Comparison of ENCODE assay signal across 8 cellular contexts in the genomic region with DNA sequence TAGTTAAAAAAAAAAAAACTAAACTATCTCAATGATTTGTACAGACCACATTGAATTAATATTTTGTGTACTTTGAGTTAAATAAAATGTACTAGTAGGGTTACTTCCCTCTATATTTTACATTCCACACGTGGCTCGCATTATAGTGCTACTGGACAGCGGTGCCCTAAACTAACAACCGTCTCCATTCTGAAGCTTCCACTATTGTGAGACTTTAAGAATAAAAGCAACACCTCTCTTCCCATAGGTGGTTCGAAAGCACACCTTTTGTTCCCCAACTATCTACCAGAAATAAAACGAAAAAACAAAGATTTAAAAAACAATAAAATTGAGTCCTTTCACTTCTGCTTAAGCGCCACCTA. TPM values are rescaled to one million over a fixed set of nuclear protein-coding genes. Genes with fewer than 3 reads are reported as not detected.
DNase-seq lines count a peak whose midpoint lies in the region; ATAC-seq and TF ChIP-seq lines count a peak whose summit lies in the region.

No MANE protein-coding gene starts in this region.

- no peak for TF ChIP-seq CTCF in CD4-positive, alpha-beta T cell (IDR thresholded peaks at IDR 0.05)
- TF ChIP-seq CTCF in coronary artery (IDR thresholded peaks at IDR 0.05), result no peak

- H3K4me1 Mint-ChIP-seq in CD4-positive, alpha-beta T cell (ENCODE audit: low read depth), result peaks cover 55% of the 10 kb centered on the region
- H3K4me1 Mint-ChIP-seq in naive thymus-derived CD8-positive, alpha-beta T cell, result peaks cover 20 to 46% (median 33%) of the 10 kb centered on the region in 4 donors

- no peaks in the 10 kb centered on the region for H3K9me3 ChIP-seq in CD4-positive, alpha-beta T cell (ENCODE audit: control insufficient read depth, low read length)
- H3K9me3 ChIP-seq in MG63, result no peaks in the 10 kb centered on the region; the same call in 1 of the 2 replicates

- POLR2A ChIA-PET in CD4-positive, alpha-beta T cell (lab: Charles Lee), result interaction anchor here (0.6 to 3.7 kb wide), 10 partner anchors 8 to 322 kb away, joined by 3 to 90 read pairs (median 3); a partner anchor contains a TSS
- POLR2A ChIA-PET in naive thymus-derived CD8-positive, alpha-beta T cell (lab: Charles Lee), result interaction anchor here (0.7 to 3.0 kb wide), 7 partner anchors 9 to 1997 kb away, joined by 3 to 38 read pairs (median 4); a partner anchor contains a TSS

- no peaks in the 10 kb centered on the region for H3K27me3 ChIP-seq in CD4-positive, alpha-beta T cell (ENCODE audit: control insufficient read depth, insufficient read depth, low read length)
- H3K27me3 ChIP-seq in MG63, result no peaks in the 10 kb centered on the region

- H3K36me3 Mint-ChIP-seq in CD4-positive, alpha-beta T cell (ENCODE audit: low read depth), result peaks cover 23% of the 10 kb centered on the region
- H3K36me3 Mint-ChIP-seq in naive thymus-derived CD8-positive, alpha-beta T cell, result peaks cover 0 to under 1% (median 0%) of the 10 kb centered on the region in 3 donors

- H3K4me3 ChIP-seq in MG63, result peak overlapping the region; percentile 92
- H3K4me3 ChIP-seq in coronary artery, result peak overlapping the region; percentile 96

- no peaks in the 10 kb centered on the region for H3K27me3 Mint-ChIP-seq in CD4-positive, alpha-beta T cell
- H3K27me3 Mint-ChIP-seq in naive thymus-derived CD8-positive, alpha-beta T cell, result no peaks in the 10 kb centered on the region

- H3K4me3 Mint-ChIP-seq in CD4-positive, alpha-beta T cell, result peak overlapping the region; percentile 98
- H3K4me3 Mint-ChIP-seq in naive thymus-derived CD8-positive, alpha-beta T cell, result peak overlapping the region; percentile 95 to 100 (median 98)

- peak; percentile 5 for ATAC-seq in CD4-positive, alpha-beta T cell (ENCODE audit: poor library complexity)
- ATAC-seq in naive thymus-derived CD8-positive, alpha-beta T cell, result peak; percentile 2 to 9
- no peak for ATAC-seq in GM18861 (IDR thresholded peaks at IDR 0.05; ENCODE audit: unreplicated experiment)

- CTCF ChIA-PET in CD4-positive, alpha-beta T cell (lab: Charles Lee), result interaction anchor here (1.1 to 5.6 kb wide), 2 partner anchors 46 to 737 kb away, joined by 3 to 46 read pairs; a partner anchor contains a TSS

- intact Hi-C loops in CD4-positive, alpha-beta T cell (cut with DNase I, micrococcal nuclease), result loop anchor here (2.0 to 10.0 kb wide), 5 partner anchors 45 to 1999 kb away; a partner anchor contains a TSS

- H3K9me3 Mint-ChIP-seq in CD4-positive, alpha-beta T cell, result no peaks in the 10 kb centered on the region
- H3K9me3 Mint-ChIP-seq in naive thymus-derived CD8-positive, alpha-beta T cell, result no peaks in the 10 kb centered on the region

- H3K36me3 ChIP-seq in MG63, result peaks cover 16% of the 10 kb centered on the region

- no peak for DNase-seq in CD4-positive, alpha-beta T cell
- no peak for DNase-seq in MG63
- no peak for DNase-seq in coronary artery (ENCODE audit: low spot score)
- DNase-seq in naive thymus-derived CD8-positive, alpha-beta T cell, result no peak
- DNase-seq in NCI-H1694 treated with DMSO at 0.1 percent for 48 hours (lab: John Stamatoyannopoulos, UW), result no peak
- no peak for DNase-seq in cerebellar cortex (ENCODE audit: low spot score)
- DNase-seq in SK-N-DZ (ENCODE audit: low spot score), result no peak

- H3K27ac ChIP-seq in CD4-positive, alpha-beta T cell (ENCODE audit: low read depth, low read length), result peak overlapping the region; percentile 83
- peak overlapping the region; percentile 87 to 95 for H3K27ac ChIP-seq in coronary artery

- H3K27ac Mint-ChIP-seq in CD4-positive, alpha-beta T cell, result peak overlapping the region; percentile 94
- peak overlapping the region; percentile 90 to 99 (median 98) for H3K27ac Mint-ChIP-seq in naive thymus-derived CD8-positive, alpha-beta T cell

RNA-seq across cellular contexts. Expression of a gene that starts 0.4 kb away (rescaled TPM):
- total RNA-seq in CD4-positive, alpha-beta T cell, result 10 to 100 TPM; 72.9 to 77.3 TPM
- total RNA-seq in MG63 (2014; rRNA removed; shearing (Covaris generic); ENCODE audit: low replicate concordance), result 53.7 and 66.2 TPM in 2 replicates
- total RNA-seq in naive thymus-derived CD8-positive, alpha-beta T cell, result 100 to 1,000 TPM; 113 to 119 TPM
- 10 to 100 TPM; 43.7 to 54.6 (median 48.4) TPM for polyA plus RNA-seq in naive thymus-derived CD8-positive, alpha-beta T cell
- polyA plus RNA-seq in SK-N-DZ (2014; cell fraction: cytosol; rRNA removed), result 37.4 and 54.7 TPM in 2 replicates
- 148 and 159 TPM in 2 replicates for polyA plus RNA-seq in SK-N-DZ (2014; cell fraction: nucleus; rRNA removed)

RNA-seq across cellular contexts. Expression of a gene that starts 46.5 kb away (rescaled TPM):
- total RNA-seq in CD4-positive, alpha-beta T cell, result 10 to 100 TPM; 67.8 to 70.3 TPM
- total RNA-seq in MG63 (2014; rRNA removed; shearing (Covaris generic); ENCODE audit: low replicate concordance), result 19.6 and 22.2 TPM in 2 replicates
- total RNA-seq in naive thymus-derived CD8-positive, alpha-beta T cell, result 100 to 1,000 TPM; 101 TPM
- polyA plus RNA-seq in naive thymus-derived CD8-positive, alpha-beta T cell, result 100 to 1,000 TPM; 139 to 146 (median 143) TPM
- polyA plus RNA-seq in SK-N-DZ (2014; cell fraction: cytosol; rRNA removed), result 111 and 124 TPM in 2 replicates
- 92.4 and 146 TPM in 2 replicates for polyA plus RNA-seq in SK-N-DZ (2014; cell fraction: nucleus; rRNA removed)
